1 cellular context compared by ENCODE assay signal in genomic region chr10:101816913-101817541, GRCh38.
TF ChIP-seq lines count a peak whose summit lies in the region.

No MANE protein-coding gene starts in this region.

TF ChIP-seq in IMR-90, 13 proteins besides CTCF, POLR2A, EP300 and RAD21:
- TF ChIP-seq, protein P1, sequence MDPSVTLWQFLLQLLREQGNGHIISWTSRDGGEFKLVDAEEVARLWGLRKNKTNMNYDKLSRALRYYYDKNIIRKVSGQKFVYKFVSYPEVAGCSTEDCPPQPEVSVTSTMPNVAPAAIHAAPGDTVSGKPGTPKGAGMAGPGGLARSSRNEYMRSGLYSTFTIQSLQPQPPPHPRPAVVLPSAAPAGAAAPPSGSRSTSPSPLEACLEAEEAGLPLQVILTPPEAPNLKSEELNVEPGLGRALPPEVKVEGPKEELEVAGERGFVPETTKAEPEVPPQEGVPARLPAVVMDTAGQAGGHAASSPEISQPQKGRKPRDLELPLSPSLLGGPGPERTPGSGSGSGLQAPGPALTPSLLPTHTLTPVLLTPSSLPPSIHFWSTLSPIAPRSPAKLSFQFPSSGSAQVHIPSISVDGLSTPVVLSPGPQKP (IDR thresholded peaks at IDR 0.05; ENCODE audit: borderline replicate concordance, low read depth, low read length), result no peak
- no peak for TF ChIP-seq SMC3 (IDR thresholded peaks at IDR 0.05; ENCODE audit: low read depth, low read length)
